Comparison of ENCODE assay signal across 8 cellular contexts in genomic region chr3:122680381-122681293, GRCh38. TPM values are rescaled to one million over a fixed set of nuclear protein-coding genes. Genes with fewer than 3 reads are reported as not detected.
DNase-seq lines count a peak whose midpoint lies in the region; ATAC-seq, FAIRE-seq and TF ChIP-seq lines count a peak whose summit lies in the region.

A gene with protein sequence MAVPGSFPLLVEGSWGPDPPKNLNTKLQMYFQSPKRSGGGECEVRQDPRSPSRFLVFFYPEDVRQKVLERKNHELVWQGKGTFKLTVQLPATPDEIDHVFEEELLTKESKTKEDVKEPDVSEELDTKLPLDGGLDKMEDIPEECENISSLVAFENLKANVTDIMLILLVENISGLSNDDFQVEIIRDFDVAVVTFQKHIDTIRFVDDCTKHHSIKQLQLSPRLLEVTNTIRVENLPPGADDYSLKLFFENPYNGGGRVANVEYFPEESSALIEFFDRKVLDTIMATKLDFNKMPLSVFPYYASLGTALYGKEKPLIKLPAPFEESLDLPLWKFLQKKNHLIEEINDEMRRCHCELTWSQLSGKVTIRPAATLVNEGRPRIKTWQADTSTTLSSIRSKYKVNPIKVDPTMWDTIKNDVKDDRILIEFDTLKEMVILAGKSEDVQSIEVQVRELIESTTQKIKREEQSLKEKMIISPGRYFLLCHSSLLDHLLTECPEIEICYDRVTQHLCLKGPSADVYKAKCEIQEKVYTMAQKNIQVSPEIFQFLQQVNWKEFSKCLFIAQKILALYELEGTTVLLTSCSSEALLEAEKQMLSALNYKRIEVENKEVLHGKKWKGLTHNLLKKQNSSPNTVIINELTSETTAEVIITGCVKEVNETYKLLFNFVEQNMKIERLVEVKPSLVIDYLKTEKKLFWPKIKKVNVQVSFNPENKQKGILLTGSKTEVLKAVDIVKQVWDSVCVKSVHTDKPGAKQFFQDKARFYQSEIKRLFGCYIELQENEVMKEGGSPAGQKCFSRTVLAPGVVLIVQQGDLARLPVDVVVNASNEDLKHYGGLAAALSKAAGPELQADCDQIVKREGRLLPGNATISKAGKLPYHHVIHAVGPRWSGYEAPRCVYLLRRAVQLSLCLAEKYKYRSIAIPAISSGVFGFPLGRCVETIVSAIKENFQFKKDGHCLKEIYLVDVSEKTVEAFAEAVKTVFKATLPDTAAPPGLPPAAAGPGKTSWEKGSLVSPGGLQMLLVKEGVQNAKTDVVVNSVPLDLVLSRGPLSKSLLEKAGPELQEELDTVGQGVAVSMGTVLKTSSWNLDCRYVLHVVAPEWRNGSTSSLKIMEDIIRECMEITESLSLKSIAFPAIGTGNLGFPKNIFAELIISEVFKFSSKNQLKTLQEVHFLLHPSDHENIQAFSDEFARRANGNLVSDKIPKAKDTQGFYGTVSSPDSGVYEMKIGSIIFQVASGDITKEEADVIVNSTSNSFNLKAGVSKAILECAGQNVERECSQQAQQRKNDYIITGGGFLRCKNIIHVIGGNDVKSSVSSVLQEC (N-terminal part only) (plus strand): TSS chr3:122680839. CDS start chr3:122680884, 45 bp downstream.

- H3K27me3 Mint-ChIP-seq in CD14-positive monocyte (ENCODE audit: low read depth in 3 of 3) (no peaks in the 10 kb centered on the region), astrocyte (ENCODE audit: low read depth, unreplicated experiment) (no peaks in the 10 kb centered on the region)

- peak within 1 kb of the TSS; percentile 83 for H2AFZ ChIP-seq in astrocyte (ENCODE audit: low read depth, low read length)

- peaks cover 9% of the 10 kb centered on the region for H3K79me2 ChIP-seq in astrocyte (ENCODE audit: insufficient read depth, low read length)

- TF ChIP-seq CTCF in CD14-positive monocyte (IDR thresholded peaks at IDR 0.05) (no peak), astrocyte (IDR thresholded peaks at IDR 0.05; ENCODE audit: insufficient read depth, low read depth, low read length) (no peak)

- H4K20me1 ChIP-seq in astrocyte (ENCODE audit: insufficient read depth, low read length) = no peaks in the 10 kb centered on the region

- H3K9ac ChIP-seq in astrocyte (ENCODE audit: low read length) = peak within 1 kb of the TSS; percentile 89

- peak within 1 kb of the TSS; percentile 90 to 98 (median 96) for H3K27ac Mint-ChIP-seq in CD14-positive monocyte
- peak within 1 kb of the TSS; percentile 98 for H3K27ac Mint-ChIP-seq in astrocyte (ENCODE audit: unreplicated experiment)

- H3K36me3 ChIP-seq in astrocyte (ENCODE audit: insufficient read depth, low read length) (no peaks in the 10 kb centered on the region), aorta (ENCODE audit: control insufficient read depth in 1 of 2, insufficient read depth in 2 of 2, low read length in 1 of 2) (no peaks in the 10 kb centered on the region)

- intact Hi-C loops in CD14-positive monocyte (cut with micrococcal nuclease) = loop anchor here in 1 of 2 donors (10.0 kb wide), 3 partner anchors 226 to 1136 kb away; partner anchors contain the start of genes FAM162A, MIX23 and POLQ
- intact Hi-C loops in right cardiac atrium (cut with DNase I) = loop anchor here in 2 of 4 donors (5.0 kb wide), 2 partner anchors 113 to 288 kb away; no protein-coding TSS in a partner anchor
- intact Hi-C loops in aorta (cut with DNase I) = loop anchor here (2.0 to 10.0 kb wide), 4 partner anchors 118 to 1136 kb away; partner anchors contain the start of genes POLQ (in 2 of the 2), DTX3L (in 1 of the 2) and PARP9 (in 1 of the 2)

- peak within 1 kb of the TSS; percentile 66 for H3K27ac ChIP-seq in astrocyte (ENCODE audit: low read depth, low read length)
- H3K27ac ChIP-seq in right cardiac atrium (ENCODE audit: low read length) = peak within 1 kb of the TSS; percentile 68
- peak within 1 kb of the TSS; percentile 78 to 85 for H3K27ac ChIP-seq in aorta (ENCODE audit: low read depth in 1 of 2, low read length in 2 of 2)

- H3K4me3 Mint-ChIP-seq in CD14-positive monocyte (peak within 1 kb of the TSS; percentile 83 to 94), astrocyte (ENCODE audit: unreplicated experiment) (peak within 1 kb of the TSS; percentile 93)

- H3K4me1 Mint-ChIP-seq in CD14-positive monocyte (peaks cover 55% of the 10 kb centered on the region), astrocyte (ENCODE audit: low read depth, unreplicated experiment) (peaks cover 31% of the 10 kb centered on the region)

- H3K4me2 ChIP-seq in astrocyte (ENCODE audit: low read length) = peak within 1 kb of the TSS; percentile 95

- H3K36me3 Mint-ChIP-seq in CD14-positive monocyte = peaks cover 15 to 18% of the 10 kb centered on the region in 2 donors
- H3K36me3 Mint-ChIP-seq in astrocyte (ENCODE audit: low read depth, unreplicated experiment) = peaks cover 12% of the 10 kb centered on the region

- WGBS in right cardiac atrium = 1% methylated on average over 66 of the region's 66 CpGs
- WGBS in aorta, 2 donors = 1% methylated on average over 59 to 66 of the region's 66 CpGs

- H3K9me3 Mint-ChIP-seq in CD14-positive monocyte (peaks cover 0 to 5% (median 4%) of the 10 kb centered on the region in 7 donors), astrocyte (ENCODE audit: unreplicated experiment) (peaks cover 3% of the 10 kb centered on the region)

- H3K9me3 ChIP-seq in astrocyte (ENCODE audit: insufficient read depth, low read depth, low read length) (no peaks in the 10 kb centered on the region), right cardiac atrium (ENCODE audit: control insufficient read depth, low read length) (no peaks in the 10 kb centered on the region), aorta (ENCODE audit: control insufficient read depth, low read length) (peaks cover 1% of the 10 kb centered on the region)

- DNase-seq in CD14-positive monocyte (ENCODE audit: low spot score) (peak; percentile 60), KG1 (lab: John Stamatoyannopoulos, UW) (peak; percentile 35), T-helper 9 cell (peak; percentile 49), astrocyte (ENCODE audit: low read depth) (peak; percentile 58), right cardiac atrium (peak; percentile 73 to 88 (median 87)), putamen (ENCODE audit: low spot score) (peak; percentile 26), aorta (peak; percentile 83 to 87)

- FAIRE-seq in astrocyte (lab: Jason Lieb, UNC) = no peak

- H3K27me3 ChIP-seq in astrocyte (ENCODE audit: insufficient read depth, low read length) (no peaks in the 10 kb centered on the region), right cardiac atrium (ENCODE audit: control insufficient read depth, insufficient read depth) (no peaks in the 10 kb centered on the region), aorta (ENCODE audit: control insufficient read depth in 1 of 2, insufficient read depth in 2 of 2, low read length in 1 of 2) (no peaks in the 10 kb centered on the region)

- ATAC-seq in GM19455 (IDR thresholded peaks at IDR 0.05; ENCODE audit: unreplicated experiment) (peak; percentile 51), right cardiac atrium (peak; percentile 85 to 90), aorta (ENCODE audit: low FRiP score) (peak; percentile 89)

- H3K4me3 ChIP-seq in astrocyte (ENCODE audit: insufficient read depth, low read depth, low read length) (peak within 1 kb of the TSS; percentile 81), right cardiac atrium (ENCODE audit: low read length) (peak within 1 kb of the TSS; percentile 92), aorta (ENCODE audit: low read length in 2 of 2) (peak within 1 kb of the TSS; percentile 97 to 100)

- H3K4me1 ChIP-seq in astrocyte (ENCODE audit: insufficient read depth, low read length) (peaks cover 26% of the 10 kb centered on the region), right cardiac atrium (ENCODE audit: control insufficient read depth, insufficient read depth, low read length) (no peaks in the 10 kb centered on the region), aorta (ENCODE audit: control insufficient read depth in 1 of 2, insufficient read depth in 2 of 2, low read length in 2 of 2) (no peaks in the 10 kb centered on the region)

RNA-seq across cellular contexts. Expression of the gene that starts here (rescaled TPM):
- polyA plus RNA-seq in CD14-positive monocyte (10 to 100 TPM; 22.1 to 26.9 TPM), right cardiac atrium (6.9 TPM), aorta (10 to 100 TPM in 1 of 2 donors, 1 to 10 TPM in 1; 8.1 to 16.1 TPM)
- total RNA-seq in astrocyte (148 and 163 TPM in 2 replicates), right cardiac atrium (10 to 100 TPM; 13.8 to 21.8 (median 16.6) TPM), aorta (10 to 100 TPM; 54.4 to 79.6 TPM)

Comparison
In these comparisons a context has a peak if more than half of its experiments do, and no peak if none do; other contexts are left out.
1. Peak in every context shown above with its lines: DNase-seq, ATAC-seq, H3K4me3 ChIP-seq and H3K27ac ChIP-seq.
2. DNase-seq: peak in every context shown above with its lines; median percentile 87 in right cardiac atrium; 85 in aorta; 60 in CD14-positive monocyte; 58 in astrocyte; 49 in T-helper 9 cell; 35 in KG1; 26 in putamen.